In genomic region chrX:103249805-103250204, GRCh38 we compare ENCODE assay signal across 31 cellular contexts.
"Had no signal": no experiment of that assay in that cellular context is flagged by ENCODE, and none has a peak within 500 bp of the region (broad histone marks: within the 10 kb centered on the region; RNA-seq: fewer than 3 reads in every experiment).

No MANE protein-coding gene starts in this region.

- H3K9me3 ChIP-seq: ascending aorta had no signal

- H3K36me3 ChIP-seq: ascending aorta had no signal

- H3K4me3 ChIP-seq: ascending aorta, cardiac muscle cell had no signal

- ATAC-seq: activated CD8-positive, alpha-beta T cell treated with anti-CD3 and anti-CD28 coated beads for 36 hours; activated naive CD8-positive, alpha-beta T cell treated with anti-CD3 and anti-CD28 coated beads, Interleukin-2, amount 50 U/mL, for 24 hours; activated T-cell treated with anti-CD3 and anti-CD28 coated beads, Interleukin-2, amount 50 U/mL, for 4 hours; activated T-cell treated with anti-CD3 and anti-CD28 coated beads, Interleukin-2, amount 50 U/mL, for 72 hours; activated T-helper 17 cell treated with anti-CD3 and anti-CD28 coated beads, Interleukin-2, amount 50 U/mL, for 72 hours had no signal

- H3K27me3 ChIP-seq: ascending aorta, cardiac muscle cell had no signal

- DNase-seq: activated B cell treated with CpG ODN at 0.5 μM for 24 hours; activated CD4-positive, alpha-beta memory T cell treated with anti-CD3 and anti-CD28 coated beads for 36 hours; activated CD4-positive, alpha-beta T cell treated with anti-CD3 and anti-CD28 coated beads for 4 hours; activated CD4-positive, alpha-beta T cell treated with anti-CD3 and anti-CD28 coated beads, Interleukin-2, amount 10 ng/mL, durations not matched to agents 24 days and 14 days; activated CD4-positive, alpha-beta T cell treated with anti-CD3 and anti-CD28 coated beads, Interleukin-2, amount 50 U/mL, for 1 hour; activated CD4-positive, alpha-beta T cell treated with anti-CD3 and anti-CD28 coated beads, Interleukin-2, amount 50 U/mL, for 4 hours; activated CD4-positive, CD25-positive, alpha-beta regulatory T cell treated with anti-CD3 and anti-CD28 coated beads, Interleukin-2, amount 50 U/mL, for 72 hours; activated CD8-positive, alpha-beta memory T cell treated with anti-CD3 and anti-CD28 coated beads, Interleukin-2, amount 50 U/mL, for 4 hours; activated CD8-positive, alpha-beta T cell treated with anti-CD3 and anti-CD28 coated beads for 36 hours; activated effector memory CD4-positive, alpha-beta T cell treated with anti-CD3 and anti-CD28 coated beads, Interleukin-2, amount 50 U/mL, for 16 hours; activated naive CD4-positive, alpha-beta T cell treated with anti-CD3 and anti-CD28 coated beads, Interleukin-2, amount 10 ng/mL, durations not matched to agents 7 days and 5 days; activated naive CD4-positive, alpha-beta T cell treated with Interleukin-2 at 50 U/mL for 16 hours; activated naive CD8-positive, alpha-beta T cell treated with anti-CD3 and anti-CD28 coated beads, Interleukin-2, amount 10 ng/mL, durations not matched to agents 7 days and 5 days; activated naive CD8-positive, alpha-beta T cell treated with anti-CD3 and anti-CD28 coated beads, Interleukin-2, amount 50 U/mL, for 24 hours; activated T-cell treated with anti-CD3 and anti-CD28 coated beads for 4 hours; activated T-cell treated with anti-CD3 and anti-CD28 coated beads, Interleukin-2, amount 50 U/mL, for 1 hour; activated T-cell treated with anti-CD3 and anti-CD28 coated beads, Interleukin-2, amount 50 U/mL, for 4 hours; activated T-cell treated with anti-CD3 and anti-CD28 coated beads, Interleukin-2, amount 50 U/mL, for 72 hours; amygdala; anterior cingulate cortex; caudate nucleus; cerebellar nuclear complex; T-helper 1 cell; T-helper 2 cell; T-helper 9 cell had no signal

- H3K27ac ChIP-seq: ascending aorta, cardiac muscle cell, VCaP had no signal

- FAIRE-seq: bronchial epithelial cell, TTC549 had no signal
